8 cellular contexts compared by ENCODE assay signal in the genomic region with DNA sequence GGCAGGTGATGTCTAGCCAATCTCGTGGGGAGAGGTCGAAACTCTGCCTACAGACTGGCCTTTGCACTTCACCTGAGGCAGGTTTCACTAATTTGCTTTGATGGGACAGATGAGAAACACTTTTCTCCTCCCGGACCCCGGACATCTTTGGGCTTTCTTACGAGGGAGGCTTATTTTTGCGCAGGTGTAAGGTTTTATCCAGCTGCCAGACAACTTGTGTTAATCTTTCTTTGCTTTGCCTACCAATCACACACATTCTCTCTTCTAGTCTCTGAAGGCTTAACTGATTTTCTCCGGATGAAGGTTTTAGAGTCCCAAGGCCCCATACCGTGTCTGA. TPM values are rescaled to one million over a fixed set of nuclear protein-coding genes. Genes with fewer than 3 reads are reported as not detected.
DNase-seq lines count a peak whose midpoint lies in the region; ATAC-seq and TF ChIP-seq lines count a peak whose summit lies in the region.

No MANE protein-coding gene starts in this region.

- H3K4me1 ChIP-seq in CD4-positive, alpha-beta memory T cell (ENCODE audit: insufficient read depth, low read length) = peaks cover 74% of the 10 kb centered on the region
- H3K4me1 ChIP-seq in ectodermal cell (ENCODE audit: control insufficient read depth, insufficient read depth, low read length) = no peaks in the 10 kb centered on the region
- peaks cover 5% of the 10 kb centered on the region for H3K4me1 ChIP-seq in neural progenitor cell

- peaks cover 1 to 26% of the 10 kb centered on the region in 2 donors for H3K36me3 Mint-ChIP-seq in CD4-positive, alpha-beta memory T cell
- no peaks in the 10 kb centered on the region for H3K36me3 Mint-ChIP-seq in neural progenitor cell

- peak overlapping the region; percentile 95 for H2AFZ ChIP-seq in neural progenitor cell (replicated peaks)

- peak overlapping the region; percentile 75 for H3K27ac ChIP-seq in CD4-positive, alpha-beta memory T cell (ENCODE audit: low read depth, low read length)
- H3K27ac ChIP-seq in ectodermal cell (ENCODE audit: insufficient read depth, low read depth, low read length, poor library complexity, severe bottlenecking) = no peak overlapping the region
- no peak overlapping the region for H3K27ac ChIP-seq in neural progenitor cell

- peaks cover 0 to 2% (median 0%) of the 10 kb centered on the region in 8 donors for H3K9me3 Mint-ChIP-seq in CD4-positive, alpha-beta memory T cell
- no peaks in the 10 kb centered on the region for H3K9me3 Mint-ChIP-seq in neural progenitor cell

- H3K4me3 ChIP-seq in CD4-positive, alpha-beta memory T cell (ENCODE audit: low read length in 2 of 2) = peak overlapping the region; percentile 63 to 76
- peak overlapping the region; percentile 72 for H3K4me3 ChIP-seq in LNCaP clone FGC (ENCODE audit: low read depth, low read length)
- peak overlapping the region; percentile 73 for H3K4me3 ChIP-seq in ectodermal cell (ENCODE audit: insufficient read depth, low read depth, low read length)
- peak overlapping the region; percentile 83 for H3K4me3 ChIP-seq in neural progenitor cell

- DNase-seq in CD4-positive, alpha-beta memory T cell = no peak
- no peak for DNase-seq in LNCaP clone FGC (ENCODE audit: low read depth)
- no peak for DNase-seq in neural progenitor cell (ENCODE audit: low spot score)
- no peak for DNase-seq in islet precursor cell
- no peak for DNase-seq in SIG-M5 treated with dmso at 0.1 percent for 504 hours (lab: John Stamatoyannopoulos, UW; ENCODE audit: unreplicated experiment)

- H3K27me3 ChIP-seq in CD4-positive, alpha-beta memory T cell (ENCODE audit: insufficient read depth, low read length) = no peaks in the 10 kb centered on the region
- no peaks in the 10 kb centered on the region for H3K27me3 ChIP-seq in ectodermal cell (ENCODE audit: control insufficient read depth, insufficient read depth, low read length, poor library complexity, severe bottlenecking)
- H3K27me3 ChIP-seq in neural progenitor cell = no peaks in the 10 kb centered on the region

- H3K79me2 ChIP-seq in neural progenitor cell (ENCODE audit: low read depth) = peaks cover 10% of the 10 kb centered on the region

- no peaks in the 10 kb centered on the region for H3K9me3 ChIP-seq in CD4-positive, alpha-beta memory T cell (ENCODE audit: control insufficient read depth in 1 of 2, low read length in 2 of 2)
- no peaks in the 10 kb centered on the region for H3K9me3 ChIP-seq in ectodermal cell (ENCODE audit: control insufficient read depth, low read length)
- no peaks in the 10 kb centered on the region for H3K9me3 ChIP-seq in neural progenitor cell (ENCODE audit: low read depth)

- ATAC-seq in HG02970 (IDR thresholded peaks at IDR 0.05; ENCODE audit: low FRiP score, unreplicated experiment) = no peak
- ATAC-seq in GM19395 (IDR thresholded peaks at IDR 0.05; ENCODE audit: unreplicated experiment) = no peak

- TF ChIP-seq CTCF in LNCaP clone FGC (IDR thresholded peaks at IDR 0.05; ENCODE audit: control insufficient read depth, extremely low read depth, insufficient read depth) = no peak
- TF ChIP-seq CTCF in neural progenitor cell (IDR thresholded peaks at IDR 0.05) = no peak

- peak overlapping the region; percentile 84 for H3K4me2 ChIP-seq in neural progenitor cell

- H3K9ac ChIP-seq in neural progenitor cell = no peak overlapping the region

- 12 to 14% methylated on average over 8 of the region's 8 CpGs for WGBS in ectodermal cell, 2 experiments

- peaks cover 15% of the 10 kb centered on the region for H3F3A ChIP-seq in neural progenitor cell (ENCODE audit: low read depth)

- H4K20me1 ChIP-seq in neural progenitor cell (ENCODE audit: low read depth) = no peaks in the 10 kb centered on the region

- no peaks in the 10 kb centered on the region for H3K36me3 ChIP-seq in CD4-positive, alpha-beta memory T cell (ENCODE audit: insufficient read depth, low read length)
- H3K36me3 ChIP-seq in ectodermal cell (ENCODE audit: control insufficient read depth, insufficient read depth, low read length) = no peaks in the 10 kb centered on the region
- H3K36me3 ChIP-seq in neural progenitor cell = no peaks in the 10 kb centered on the region

- peak overlapping the region; percentile 93 to 99 (median 97) for H3K4me3 Mint-ChIP-seq in CD4-positive, alpha-beta memory T cell
- peak overlapping the region; percentile 93 for H3K4me3 Mint-ChIP-seq in neural progenitor cell

- intact Hi-C loops in CD4-positive, alpha-beta memory T cell (cut with micrococcal nuclease) = loop anchor here (1.0 to 10.0 kb wide), 4 partner anchors 17 to 310 kb away; no protein-coding TSS in a partner anchor

- no peaks in the 10 kb centered on the region for H3K27me3 Mint-ChIP-seq in CD4-positive, alpha-beta memory T cell
- peaks cover 5% of the 10 kb centered on the region for H3K27me3 Mint-ChIP-seq in neural progenitor cell (ENCODE audit: insufficient read depth, low read depth)

- peak overlapping the region; percentile 91 to 98 (median 96) for H3K27ac Mint-ChIP-seq in CD4-positive, alpha-beta memory T cell
- H3K27ac Mint-ChIP-seq in neural progenitor cell = peak overlapping the region; percentile 91

- CTCF ChIA-PET in CD4-positive, alpha-beta memory T cell (lab: Charles Lee; ENCODE audit: partially characterized antibody) = interaction anchor here (0.7 to 3.2 kb wide), 19 partner anchors 11 to 310 kb away, joined by 3 to 51 read pairs (median 4); no protein-coding TSS in a partner anchor

- POLR2A ChIA-PET in CD4-positive, alpha-beta memory T cell (lab: Charles Lee; ENCODE audit: partially characterized antibody) = interaction anchor here (0.9 to 3.8 kb wide), 24 partner anchors 11 to 309 kb away, joined by 3 to 66 read pairs (median 6); partner anchors contain the start of gene PARP8

- H3K4me1 Mint-ChIP-seq in CD4-positive, alpha-beta memory T cell = peaks cover 39 to 90% (median 65%) of the 10 kb centered on the region in 4 donors
- H3K4me1 Mint-ChIP-seq in neural progenitor cell = peaks cover 13% of the 10 kb centered on the region

RNA-seq across cellular contexts. Expression of gene EMB, which starts 0.4 kb away (rescaled TPM):
- total RNA-seq in CD4-positive, alpha-beta memory T cell = 100 to 1,000 TPM; 264 to 277 TPM
- 100 to 1,000 TPM; 176 to 275 TPM for polyA plus RNA-seq in CD4-positive, alpha-beta memory T cell
- 22.4 TPM for polyA plus RNA-seq in ectodermal cell (2013, experiment 1 of 4)
- polyA plus RNA-seq in ectodermal cell (2013, experiment 2 of 4) = 27.5 TPM
- 18.1 TPM for polyA plus RNA-seq in ectodermal cell (2013, experiment 3 of 4)
- 19.3 TPM for polyA plus RNA-seq in ectodermal cell (2013, experiment 4 of 4)
- total RNA-seq in neural progenitor cell (ENCODE audit: low replicate concordance) = 28.0 and 40.6 TPM in 2 replicates
